1 cellular context compared by ENCODE assay signal in genomic region chr12:117294206-117294605, GRCh38.
A peak's percentile ranks its signal among the peaks of the same experiment; 100 is the strongest.
TF ChIP-seq lines count a peak whose summit lies in the region.

No MANE protein-coding gene starts in this region.

TF ChIP-seq in HEK293, 187 proteins besides CTCF, POLR2A, EP300 and RAD21 (continued from another document):
- peak; percentile 9; the same call in 1 of the 2 replicates for TF ChIP-seq ZIC2 (tag by site-specific recombination; IDR thresholded peaks at IDR 0.05)
- peak; percentile 100 for TF ChIP-seq KLF1 (tag by site-specific recombination; IDR thresholded peaks at IDR 0.05)
- TF ChIP-seq, protein P1, sequence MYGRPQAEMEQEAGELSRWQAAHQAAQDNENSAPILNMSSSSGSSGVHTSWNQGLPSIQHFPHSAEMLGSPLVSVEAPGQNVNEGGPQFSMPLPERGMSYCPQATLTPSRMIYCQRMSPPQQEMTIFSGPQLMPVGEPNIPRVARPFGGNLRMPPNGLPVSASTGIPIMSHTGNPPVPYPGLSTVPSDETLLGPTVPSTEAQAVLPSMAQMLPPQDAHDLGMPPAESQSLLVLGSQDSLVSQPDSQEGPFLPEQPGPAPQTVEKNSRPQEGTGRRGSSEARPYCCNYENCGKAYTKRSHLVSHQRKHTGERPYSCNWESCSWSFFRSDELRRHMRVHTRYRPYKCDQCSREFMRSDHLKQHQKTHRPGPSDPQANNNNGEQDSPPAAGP (tag by site-specific recombination; IDR thresholded peaks at IDR 0.05): peak; percentile 87
- TF ChIP-seq SP7 (tag by site-specific recombination; IDR thresholded peaks at IDR 0.05): peak; percentile 79
- TF ChIP-seq, protein P2, sequence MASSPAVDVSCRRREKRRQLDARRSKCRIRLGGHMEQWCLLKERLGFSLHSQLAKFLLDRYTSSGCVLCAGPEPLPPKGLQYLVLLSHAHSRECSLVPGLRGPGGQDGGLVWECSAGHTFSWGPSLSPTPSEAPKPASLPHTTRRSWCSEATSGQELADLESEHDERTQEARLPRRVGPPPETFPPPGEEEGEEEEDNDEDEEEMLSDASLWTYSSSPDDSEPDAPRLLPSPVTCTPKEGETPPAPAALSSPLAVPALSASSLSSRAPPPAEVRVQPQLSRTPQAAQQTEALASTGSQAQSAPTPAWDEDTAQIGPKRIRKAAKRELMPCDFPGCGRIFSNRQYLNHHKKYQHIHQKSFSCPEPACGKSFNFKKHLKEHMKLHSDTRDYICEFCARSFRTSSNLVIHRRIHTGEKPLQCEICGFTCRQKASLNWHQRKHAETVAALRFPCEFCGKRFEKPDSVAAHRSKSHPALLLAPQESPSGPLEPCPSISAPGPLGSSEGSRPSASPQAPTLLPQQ (tag by site-specific recombination; IDR thresholded peaks at IDR 0.05): peak; percentile 76
- peak; percentile 45 for TF ChIP-seq ZNF335 (tag by site-specific recombination; conservative IDR thresholded peaks at IDR 0.05)
- TF ChIP-seq ZNF776 (tag by site-specific recombination; IDR thresholded peaks at IDR 0.05; ENCODE audit: borderline replicate concordance): 0 out of 2 replicates have a peak, but pooled peaks have one; percentile 26
- peak; percentile 23; the same call in 1 of the 2 replicates for TF ChIP-seq ZNF341 (tag by site-specific recombination; IDR thresholded peaks at IDR 0.05; ENCODE audit: low read depth)
- TF ChIP-seq MYNN (tag by site-specific recombination; IDR thresholded peaks at IDR 0.05; ENCODE audit: borderline replicate concordance): no peak
- TF ChIP-seq ZBTB20 (tag by site-specific recombination; IDR thresholded peaks at IDR 0.05): peak; percentile 40; the same call in 1 of the 2 replicates
